ENCODE assay signal across 18 cellular contexts in the genomic region with DNA sequence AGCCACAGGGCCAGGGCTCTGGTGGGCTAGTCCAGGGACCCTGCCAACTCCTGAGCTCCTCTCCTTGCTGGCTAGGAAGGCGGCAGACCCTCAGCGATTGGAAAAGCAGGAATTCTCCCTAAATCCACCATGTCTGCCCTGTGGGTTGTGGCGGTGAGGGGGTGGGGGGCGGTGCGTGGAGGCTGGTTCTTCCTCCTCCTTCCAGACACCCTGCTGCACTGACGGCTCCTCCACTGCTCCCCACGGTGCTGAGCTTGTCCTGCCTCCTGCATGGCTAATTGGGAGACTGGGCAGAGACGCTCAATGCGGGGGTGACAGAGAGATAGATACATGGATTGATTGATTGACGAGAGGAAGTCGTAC.
DNase-seq lines count a peak whose midpoint lies in the region; ATAC-seq and TF ChIP-seq lines count a peak whose summit lies in the region.
"Had no signal": no experiment of that assay in that cellular context is flagged by ENCODE, and none has a peak within 500 bp of the region (broad histone marks: within the 10 kb centered on the region; RNA-seq: fewer than 3 reads in every experiment).

No MANE protein-coding gene starts in this region.

- peaks cover 4% of the 10 kb centered on the region for H3K36me3 Mint-ChIP-seq in brain
- H3K36me3 Mint-ChIP-seq in activated naive CD8-positive, alpha-beta T cell treated with anti-CD3 and anti-CD28 coated beads, Interleukin-2, amount 50 U/mL, for 24 hours (ENCODE audit: low read depth), result no peaks in the 10 kb centered on the region
- H3K36me3 Mint-ChIP-seq in mesothelial cell of epicardium, result no peaks in the 10 kb centered on the region
- H3K36me3 Mint-ChIP-seq: CD4-positive, alpha-beta memory T cell had no signal

- no peak overlapping the region for H3K23ac ChIP-seq in neuronal stem cell (ENCODE audit: low read depth, low read length, poor library complexity)

- H3K18ac ChIP-seq in neuronal stem cell (ENCODE audit: low read length), result peak overlapping the region; percentile 76

- no CpG with 5 or more reads among the region's 11 CpGs for whole genome bisulfite sequencing in neuronal stem cell (ENCODE audit: extremely low coverage in 2 of 2, insufficient read length in 2 of 2, insufficient replicate concordance in 1 of 2), 2 donors

- H3K4ac ChIP-seq in neuronal stem cell (ENCODE audit: low read length), result no peak overlapping the region

- H2BK5ac ChIP-seq in neuronal stem cell (ENCODE audit: low read length), result no peak overlapping the region

- H3K9ac ChIP-seq in BLaER1 (no peak overlapping the region), iPS-15b (ENCODE audit: low read depth, low read length) (peak overlapping the region; percentile 18), neuronal stem cell (ENCODE audit: low read depth, low read length, poor library complexity) (peak overlapping the region; percentile 63)

- peaks cover 44% of the 10 kb centered on the region for H3K4me1 Mint-ChIP-seq in brain
- H3K4me1 Mint-ChIP-seq in activated naive CD8-positive, alpha-beta T cell treated with anti-CD3 and anti-CD28 coated beads, Interleukin-2, amount 50 U/mL, for 24 hours, result no peaks in the 10 kb centered on the region
- H3K4me1 Mint-ChIP-seq in mesothelial cell of epicardium, result peaks cover 2% of the 10 kb centered on the region

- no peak for TF ChIP-seq CTCF in brain (conservative IDR thresholded peaks at IDR 0.05)
- no peak for TF ChIP-seq CTCF in mesothelial cell of epicardium (IDR thresholded peaks at IDR 0.05; ENCODE audit: unreplicated experiment)

- H3K36me3 ChIP-seq in BLaER1 (no peaks in the 10 kb centered on the region), iPS-15b (ENCODE audit: control insufficient read depth, insufficient read depth, low read length) (no peaks in the 10 kb centered on the region), neuronal stem cell (replicated peaks in 1 of 2; ENCODE audit: control insufficient read depth in 2 of 2, insufficient read depth in 2 of 2, low read length in 2 of 2) (no peaks in the 10 kb centered on the region)
- H3K36me3 ChIP-seq: BE2C had no signal

- peak overlapping the region in 4 of 5 experiments; percentile 7 to 58 (median 39) for H3K4me3 Mint-ChIP-seq in brain
- no peak overlapping the region for H3K4me3 Mint-ChIP-seq in activated naive CD8-positive, alpha-beta T cell treated with anti-CD3 and anti-CD28 coated beads, Interleukin-2, amount 50 U/mL, for 24 hours
- H3K4me3 Mint-ChIP-seq in mesothelial cell of epicardium, result no peak overlapping the region
- H3K4me3 Mint-ChIP-seq: CD4-positive, alpha-beta memory T cell; H9 had no signal

- no peak for ATAC-seq in activated naive CD8-positive, alpha-beta T cell treated with anti-CD3 and anti-CD28 coated beads, Interleukin-2, amount 50 U/mL, for 24 hours

- H3K27me3 Mint-ChIP-seq in brain (peaks cover 13% of the 10 kb centered on the region), mesothelial cell of epicardium (ENCODE audit: low read depth) (peaks cover 56% of the 10 kb centered on the region)
- peaks cover 6% of the 10 kb centered on the region for H3K27me3 Mint-ChIP-seq in activated naive CD8-positive, alpha-beta T cell treated with anti-CD3 and anti-CD28 coated beads, Interleukin-2, amount 50 U/mL, for 24 hours

- no peaks in the 10 kb centered on the region for H3K79me1 ChIP-seq in neuronal stem cell (ENCODE audit: low read depth, low read length)

- H3K14ac ChIP-seq in neuronal stem cell (ENCODE audit: low read length), result no peak overlapping the region

- peaks cover 1% of the 10 kb centered on the region; the same call in 1 of the 2 replicates for H3K9me3 ChIP-seq in BLaER1
- H3K9me3 ChIP-seq in iPS-15b (ENCODE audit: control insufficient read depth, insufficient read depth, low read length), result no peaks in the 10 kb centered on the region
- H3K9me3 ChIP-seq in neuronal stem cell (replicated peaks in 1 of 2; ENCODE audit: control insufficient read depth in 2 of 2, insufficient read depth in 1 of 2, low read depth in 1 of 2, low read length in 2 of 2), result no peaks in the 10 kb centered on the region
- H3K9me3 ChIP-seq: BE2C had no signal

- H4K20me1 ChIP-seq in BLaER1, result no peaks in the 10 kb centered on the region

- peak overlapping the region; percentile 25 for H2AK5ac ChIP-seq in neuronal stem cell (ENCODE audit: low read depth, low read length)

- H3K4me3 ChIP-seq in BLaER1, result no peak overlapping the region
- no peak overlapping the region for H3K4me3 ChIP-seq in iPS-15b (ENCODE audit: low read depth, low read length)
- no peak overlapping the region for H3K4me3 ChIP-seq in neuronal stem cell (ENCODE audit: low read length in 2 of 2)

- DNase-seq in neuronal stem cell (ENCODE audit: low spot score) (no peak), HuH-7 (ENCODE audit: low spot score) (no peak), NCI-H2171 treated with DMSO at 0.1 percent for 48 hours (lab: John Stamatoyannopoulos, UW) (no peak), mesothelial cell of epicardium (ENCODE audit: low spot score in 2 of 2, unreplicated experiment in 2 of 2) (no peak)
- no peak for DNase-seq in activated naive CD8-positive, alpha-beta T cell treated with anti-CD3 and anti-CD28 coated beads, Interleukin-2, amount 50 U/mL, for 24 hours
- DNase-seq: AML-193; C1 segment of cervical spinal cord; Calu3; CD4-positive, alpha-beta memory T cell; COR-L47; DMS79 treated with DMSO at 0.1 percent for 48 hours; GF-D8 had no signal

- H4K91ac ChIP-seq in neuronal stem cell (ENCODE audit: low read depth, low read length, poor library complexity), result no peak overlapping the region

- H3K4me1 ChIP-seq in BLaER1 (peaks cover 8% of the 10 kb centered on the region), iPS-15b (ENCODE audit: control insufficient read depth, insufficient read depth, low read length) (no peaks in the 10 kb centered on the region), neuronal stem cell (ENCODE audit: control insufficient read depth in 2 of 2, insufficient read depth in 1 of 2, low read depth in 1 of 2, low read length in 2 of 2) (peaks cover 0 to 3% of the 10 kb centered on the region in 2 donors)
- H3K4me1 ChIP-seq: BE2C had no signal

- H3K9me3 Mint-ChIP-seq in brain (peaks cover under 1 to 10% (median 6%) of the 10 kb centered on the region in 5 experiments), mesothelial cell of epicardium (no peaks in the 10 kb centered on the region)
- peaks cover 5% of the 10 kb centered on the region for H3K9me3 Mint-ChIP-seq in activated naive CD8-positive, alpha-beta T cell treated with anti-CD3 and anti-CD28 coated beads, Interleukin-2, amount 50 U/mL, for 24 hours

- H2BK12ac ChIP-seq in neuronal stem cell (ENCODE audit: low read length), result no peak overlapping the region

- H3K27ac ChIP-seq in BLaER1, result no peak overlapping the region
- no peak overlapping the region for H3K27ac ChIP-seq in neuronal stem cell (replicated peaks; ENCODE audit: low read length)
- H3K27ac ChIP-seq: 22Rv1 had no signal

- H2AFZ ChIP-seq in neuronal stem cell (ENCODE audit: low read length), result no peak overlapping the region

- H3K4me2 ChIP-seq in BLaER1 (0 out of 2 replicates have a peak overlapping the region, but pooled peaks have one; percentile 9), neuronal stem cell (ENCODE audit: insufficient read depth, low read length, poor library complexity, severe bottlenecking) (no peak overlapping the region)

- H3K27ac Mint-ChIP-seq in brain (peak overlapping the region; percentile 46 to 91 (median 80)), mesothelial cell of epicardium (no peak overlapping the region)
- no peak overlapping the region for H3K27ac Mint-ChIP-seq in activated naive CD8-positive, alpha-beta T cell treated with anti-CD3 and anti-CD28 coated beads, Interleukin-2, amount 50 U/mL, for 24 hours
- H3K27ac Mint-ChIP-seq: CD4-positive, alpha-beta memory T cell had no signal

- H4K8ac ChIP-seq in neuronal stem cell (ENCODE audit: low read depth, low read length), result no peak overlapping the region

- no peak overlapping the region for H2BK120ac ChIP-seq in neuronal stem cell (ENCODE audit: low read depth, low read length)

- H3K27me3 ChIP-seq in BLaER1 (no peaks in the 10 kb centered on the region), iPS-15b (ENCODE audit: control insufficient read depth, insufficient read depth, low read length) (peaks cover 3% of the 10 kb centered on the region), neuronal stem cell (ENCODE audit: control insufficient read depth in 3 of 3, insufficient read depth in 3 of 3, low read depth in 1 of 3, low read length in 3 of 3) (peaks cover 0 to 18% (median 0%) of the 10 kb centered on the region in 3 experiments)
- H3K27me3 ChIP-seq: BE2C had no signal

- H2BK15ac ChIP-seq in neuronal stem cell (ENCODE audit: low read length), result peak overlapping the region; percentile 19

Comparison
In these comparisons a context has a peak if more than half of its experiments do, and no peak if none do; other contexts are left out.
1. H3K27ac Mint-ChIP-seq: peak in brain (5 of 5); none in activated naive CD8-positive, alpha-beta T cell treated with anti-CD3 and anti-CD28 coated beads, Interleukin-2, amount 50 U/mL, for 24 hours (single experiment) and mesothelial cell of epicardium (single experiment).
2. H3K4me3 Mint-ChIP-seq: peak in brain (4 of 5); none in activated naive CD8-positive, alpha-beta T cell treated with anti-CD3 and anti-CD28 coated beads, Interleukin-2, amount 50 U/mL, for 24 hours (single experiment) and mesothelial cell of epicardium (single experiment).